Comparison of ENCODE assay signal across 8 cellular contexts in genomic region chr16:84144301-84144858, GRCh38. TPM values are rescaled to one million over a fixed set of nuclear protein-coding genes. Genes with fewer than 3 reads are reported as not detected.
DNase-seq lines count a peak whose midpoint lies in the region; ATAC-seq, FAIRE-seq and TF ChIP-seq lines count a peak whose summit lies in the region.

No MANE protein-coding gene starts in this region.

- H3K9me3 Mint-ChIP-seq in osteocyte (ENCODE audit: unreplicated experiment): no peaks in the 10 kb centered on the region

- H3K36me3 Mint-ChIP-seq in osteocyte (ENCODE audit: unreplicated experiment): no peaks in the 10 kb centered on the region

- H3K27me3 Mint-ChIP-seq in osteocyte (ENCODE audit: unreplicated experiment): peaks cover 16% of the 10 kb centered on the region

- FAIRE-seq in urothelium cell line (lab: Jason Lieb, UNC): no peak

- no peak for TF ChIP-seq CTCF in osteocyte (IDR thresholded peaks at IDR 0.05)

- ATAC-seq in GM19397 (IDR thresholded peaks at IDR 0.05; ENCODE audit: unreplicated experiment): peak; percentile 5
- no peak for ATAC-seq in GM18861 (IDR thresholded peaks at IDR 0.05; ENCODE audit: unreplicated experiment)

- DNase-seq in AG20443 (ENCODE audit: low spot score) (peak; percentile 53), NOMO-1 treated with dmso at 0.1 percent for 144 hours (lab: John Stamatoyannopoulos, UW; ENCODE audit: unreplicated experiment) (peak; percentile 13), foreskin melanocyte (peak; percentile 13), osteocyte (ENCODE audit: extremely low spot score, unreplicated experiment) (no peak), urothelium cell line (ENCODE audit: low spot score) (peak; percentile 40)
- DNase-seq in activated T-helper 9 cell treated with anti-CD3 and anti-CD28 coated beads, Interleukin-2, amount 50 U/mL, for 16 hours (ENCODE audit: low read depth): peak; percentile 25

- peaks cover 16% of the 10 kb centered on the region for H3K4me1 Mint-ChIP-seq in osteocyte (ENCODE audit: unreplicated experiment)

- peak overlapping the region; percentile 35 for H3K27ac Mint-ChIP-seq in osteocyte (ENCODE audit: unreplicated experiment)

- H3K4me3 Mint-ChIP-seq in osteocyte (ENCODE audit: unreplicated experiment): peak overlapping the region; percentile 93

RNA-seq across cellular contexts. Expression of gene HSDL1, which starts 0.6 kb away (rescaled TPM):
- total RNA-seq in osteocyte: 18.0 and 20.7 TPM in 2 replicates

RNA-seq across cellular contexts. Expression of gene DNAAF1, which starts 0.7 kb away (rescaled TPM):
- total RNA-seq in osteocyte: not detected in 2 replicates

RNA-seq across cellular contexts. Expression of gene MBTPS1, which starts 27.6 kb away (rescaled TPM):
- 130 and 136 TPM in 2 replicates for total RNA-seq in osteocyte

RNA-seq across cellular contexts. Expression of gene TAF1C, which starts 42.5 kb away (rescaled TPM):
- 46.1 and 47.9 TPM in 2 replicates for total RNA-seq in osteocyte

RNA-seq across cellular contexts. Expression of gene ADAD2, which starts 46.6 kb away (rescaled TPM):
- total RNA-seq in osteocyte: not detected in 2 replicates
